8 cellular contexts compared by ENCODE assay signal in the genomic region with DNA sequence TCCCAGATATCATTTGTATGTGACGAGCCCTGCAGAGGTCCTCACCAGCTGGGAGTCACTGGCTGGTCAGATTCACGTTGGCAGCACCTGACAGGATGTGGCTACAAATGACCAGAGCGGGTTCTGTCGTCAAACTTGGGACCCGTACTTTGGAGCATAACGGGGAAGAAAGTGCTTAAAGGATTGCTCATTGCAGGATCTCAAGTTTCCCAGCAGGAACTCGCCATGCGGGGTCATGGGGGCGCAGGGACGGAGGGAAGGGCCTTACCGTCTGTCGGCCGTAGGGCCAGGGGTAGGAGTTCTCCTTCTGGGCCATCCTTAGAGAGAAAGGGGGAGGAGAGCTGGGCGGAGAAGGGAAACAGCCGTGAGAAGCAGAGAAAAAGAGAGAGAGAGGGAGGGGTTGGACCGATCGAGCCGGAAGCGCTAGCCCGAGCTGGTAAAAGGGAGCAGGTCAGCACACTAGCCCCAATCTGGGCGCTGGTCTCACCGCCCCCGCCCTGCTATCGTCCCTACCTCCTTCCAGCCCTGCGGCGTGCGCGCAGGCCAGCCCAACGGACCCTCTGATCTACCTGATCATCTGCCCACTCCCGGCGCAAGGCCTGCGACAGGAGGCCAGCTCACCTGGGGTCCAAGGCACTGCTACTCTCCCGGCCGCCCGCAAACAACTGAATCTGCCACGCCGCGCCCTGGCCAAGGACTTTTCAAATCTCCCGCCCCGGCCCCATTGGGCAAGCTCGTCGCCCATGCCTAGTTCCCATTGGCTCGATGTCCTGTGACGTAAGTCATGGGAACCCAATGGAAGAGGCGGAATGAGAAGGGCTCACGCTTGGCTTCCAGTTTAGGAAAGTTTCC. TPM values are rescaled to one million over a fixed set of nuclear protein-coding genes. Genes with fewer than 3 reads are reported as not detected.
DNase-seq lines count a peak whose midpoint lies in the region; ATAC-seq and TF ChIP-seq lines count a peak whose summit lies in the region.

Gene AURKB (minus strand): TSS at position 667 of the 852 bp plus-strand sequence. CDS start 351 bp downstream, at position 316.

- H3K36me3 ChIP-seq in heart left ventricle = no peaks in the 10 kb centered on the region

- ATAC-seq in HG02678 (IDR thresholded peaks at IDR 0.05; ENCODE audit: unreplicated experiment) (peak; percentile 85), heart left ventricle (peak; percentile 93 to 99 (median 99))
- peak; percentile 96 for ATAC-seq in activated naive CD8-positive, alpha-beta T cell treated with anti-CD3 and anti-CD28 coated beads, Interleukin-2, amount 50 U/mL, for 24 hours

- H3K4me3 Mint-ChIP-seq in activated naive CD8-positive, alpha-beta T cell treated with anti-CD3 and anti-CD28 coated beads, Interleukin-2, amount 50 U/mL, for 24 hours = peak within 1 kb of the TSS; percentile 99

- no peak for TF ChIP-seq POLR2A in heart left ventricle (IDR thresholded peaks at IDR 0.05)

- H3K27ac ChIP-seq in heart left ventricle = peak within 1 kb of the TSS; percentile 2 to 85 (median 76)

- H3K9me3 ChIP-seq in heart left ventricle = no peaks in the 10 kb centered on the region

- peaks cover 24% of the 10 kb centered on the region for H3K4me1 Mint-ChIP-seq in activated naive CD8-positive, alpha-beta T cell treated with anti-CD3 and anti-CD28 coated beads, Interleukin-2, amount 50 U/mL, for 24 hours

- no peaks in the 10 kb centered on the region for H3K9me3 Mint-ChIP-seq in activated naive CD8-positive, alpha-beta T cell treated with anti-CD3 and anti-CD28 coated beads, Interleukin-2, amount 50 U/mL, for 24 hours

- 2% methylated on average over 42 to 46 of the region's 46 CpGs for WGBS in heart left ventricle, 4 donors

- H3K36me3 Mint-ChIP-seq in activated naive CD8-positive, alpha-beta T cell treated with anti-CD3 and anti-CD28 coated beads, Interleukin-2, amount 50 U/mL, for 24 hours (ENCODE audit: low read depth) = peaks cover 36% of the 10 kb centered on the region

- intact Hi-C loops in heart left ventricle (cut with DNase I) = no loop called here
- intact Hi-C loops in posterior vena cava (cut with DNase I) = no loop called here

- H3K27ac Mint-ChIP-seq in activated naive CD8-positive, alpha-beta T cell treated with anti-CD3 and anti-CD28 coated beads, Interleukin-2, amount 50 U/mL, for 24 hours = peak within 1 kb of the TSS; percentile 98

- peaks cover 0 to 22% (median 8%) of the 10 kb centered on the region in 12 donors for H3K4me1 ChIP-seq in heart left ventricle

- DNase-seq in GM12864 (ENCODE audit: low read depth) (peak; percentile 90), NCI-H128 (lab: John Stamatoyannopoulos, UW; ENCODE audit: unreplicated experiment) (peak; percentile 58), T follicular helper cell (ENCODE audit: low read depth) (peak; percentile 93), heart left ventricle (peak; percentile 94 to 97 (median 96)), posterior vena cava (ENCODE audit: low spot score) (peak; percentile 97), ureter (ENCODE audit: low spot score) (peak; percentile 96)
- peak; percentile 93 for DNase-seq in activated naive CD8-positive, alpha-beta T cell treated with anti-CD3 and anti-CD28 coated beads, Interleukin-2, amount 50 U/mL, for 24 hours

- H3K27me3 Mint-ChIP-seq in activated naive CD8-positive, alpha-beta T cell treated with anti-CD3 and anti-CD28 coated beads, Interleukin-2, amount 50 U/mL, for 24 hours = no peaks in the 10 kb centered on the region

- TF ChIP-seq CTCF in GM12864 (IDR thresholded peaks at IDR 0.05; ENCODE audit: low read depth, low read length, missing control alignments) (no peak), heart left ventricle (IDR thresholded peaks at IDR 0.05) (peak in 1 of 12 donors; percentile 9)

- H3K27me3 ChIP-seq in heart left ventricle = no peaks in the 10 kb centered on the region

- H3K4me3 ChIP-seq in GM12864 (ENCODE audit: low read depth, low read length) (peak within 1 kb of the TSS; percentile 58), heart left ventricle (peak within 1 kb of the TSS; percentile 22 to 73 (median 62))

RNA-seq across cellular contexts. Expression of gene AURKB, which starts in this region (rescaled TPM):
- total RNA-seq in heart left ventricle = 10 to 100 TPM in 1 of 9 donors, 1 to 10 TPM in 1, under 1 TPM in 3, not detected in 4; 0.23 to 10.3 (median 0.81) TPM
- under 1 TPM in 1 of 2 donors, not detected in 1; 0.47 TPM for polyA plus RNA-seq in heart left ventricle
- under 1 TPM in 1 of 2 donors, not detected in 1; 0.69 TPM for total RNA-seq in posterior vena cava
- total RNA-seq in ureter = 1.9 TPM

Comparison
In these comparisons a context has a peak if more than half of its experiments do, and no peak if none do; other contexts are left out.
1. Peak in every context shown above with its lines: DNase-seq, ATAC-seq, H3K4me3 ChIP-seq and H3K27ac ChIP-seq.
2. Peak in DNase-seq in posterior vena cava; RNA of the gene not detected or under 1 TPM.